1 cellular context compared by ENCODE assay signal in the genomic region with DNA sequence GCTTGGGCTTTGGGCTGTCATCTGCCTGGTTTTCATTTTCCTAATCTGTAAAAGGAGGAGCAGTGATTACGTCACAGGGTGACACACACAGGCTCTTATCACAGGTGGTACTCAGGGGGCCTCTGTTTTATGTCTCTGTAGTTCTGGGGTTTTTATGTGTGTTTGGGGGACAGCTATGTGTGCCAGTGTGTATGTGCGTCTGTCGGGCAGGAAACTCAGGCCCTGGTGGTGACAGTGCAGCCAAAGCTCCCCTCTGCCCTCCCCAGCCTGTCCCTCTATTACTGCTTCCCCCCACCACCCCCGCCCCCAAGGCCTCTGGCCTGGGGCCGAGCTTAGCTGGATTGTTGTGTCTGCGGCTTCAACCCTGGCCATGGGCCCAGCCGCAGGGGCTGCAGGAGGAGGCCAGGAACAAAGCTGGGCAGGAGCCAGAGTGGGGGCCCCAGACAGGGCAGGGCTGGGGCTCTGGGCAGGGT.
TF ChIP-seq lines count a peak whose summit lies in the region.

No MANE protein-coding gene starts in this region.

TF ChIP-seq in HEK293, 187 proteins besides CTCF, POLR2A, EP300 and RAD21 (continued from another document):
- TF ChIP-seq, protein P1, sequence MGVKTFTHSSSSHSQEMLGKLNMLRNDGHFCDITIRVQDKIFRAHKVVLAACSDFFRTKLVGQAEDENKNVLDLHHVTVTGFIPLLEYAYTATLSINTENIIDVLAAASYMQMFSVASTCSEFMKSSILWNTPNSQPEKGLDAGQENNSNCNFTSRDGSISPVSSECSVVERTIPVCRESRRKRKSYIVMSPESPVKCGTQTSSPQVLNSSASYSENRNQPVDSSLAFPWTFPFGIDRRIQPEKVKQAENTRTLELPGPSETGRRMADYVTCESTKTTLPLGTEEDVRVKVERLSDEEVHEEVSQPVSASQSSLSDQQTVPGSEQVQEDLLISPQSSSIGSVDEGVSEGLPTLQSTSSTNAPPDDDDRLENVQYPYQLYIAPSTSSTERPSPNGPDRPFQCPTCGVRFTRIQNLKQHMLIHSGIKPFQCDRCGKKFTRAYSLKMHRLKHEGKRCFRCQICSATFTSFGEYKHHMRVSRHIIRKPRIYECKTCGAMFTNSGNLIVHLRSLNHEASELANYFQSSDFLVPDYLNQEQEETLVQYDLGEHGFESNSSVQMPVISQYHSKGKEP (tag by site-specific recombination; IDR thresholded peaks at IDR 0.05), result no peak
- TF ChIP-seq, protein P2, sequence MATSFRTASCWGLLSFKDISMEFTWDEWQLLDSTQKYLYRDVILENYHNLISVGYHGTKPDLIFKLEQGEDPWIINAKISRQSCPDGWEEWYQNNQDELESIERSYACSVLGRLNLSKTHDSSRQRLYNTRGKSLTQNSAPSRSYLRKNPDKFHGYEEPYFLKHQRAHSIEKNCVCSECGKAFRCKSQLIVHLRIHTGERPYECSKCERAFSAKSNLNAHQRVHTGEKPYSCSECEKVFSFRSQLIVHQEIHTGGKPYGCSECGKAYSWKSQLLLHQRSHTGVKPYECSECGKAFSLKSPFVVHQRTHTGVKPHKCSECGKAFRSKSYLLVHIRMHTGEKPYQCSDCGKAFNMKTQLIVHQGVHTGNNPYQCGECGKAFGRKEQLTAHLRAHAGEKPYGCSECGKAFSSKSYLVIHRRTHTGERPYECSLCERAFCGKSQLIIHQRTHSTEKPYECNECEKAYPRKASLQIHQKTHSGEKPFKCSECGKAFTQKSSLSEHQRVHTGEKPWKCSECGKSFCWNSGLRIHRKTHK (tag by site-specific recombination; IDR thresholded peaks at IDR 0.05), result no peak
- TF ChIP-seq ZNF548 (tag by site-specific recombination; IDR thresholded peaks at IDR 0.05) (no peak), TCF7L2 (IDR thresholded peaks at IDR 0.05; ENCODE audit: borderline replicate concordance, low read depth, low read length) (no peak), ZNF830 (tag by site-specific recombination; IDR thresholded peaks at IDR 0.05; ENCODE audit: low read depth) (no peak), SALL2 (tag by site-specific recombination; IDR thresholded peaks at IDR 0.05; ENCODE audit: borderline replicate concordance) (no peak), MZF1 (tag by site-specific recombination; IDR thresholded peaks at IDR 0.05; ENCODE audit: borderline replicate concordance) (no peak), ZNF48 (tag by site-specific recombination; IDR thresholded peaks at IDR 0.05) (no peak), ZNF248 (tag by site-specific recombination; IDR thresholded peaks at IDR 0.05) (no peak), REPIN1 (tag by site-specific recombination; IDR thresholded peaks at IDR 0.05; ENCODE audit: low read depth) (no peak), HOXA7 (CRISPR knock-in tag; IDR thresholded peaks at IDR 0.05; ENCODE audit: borderline replicate concordance) (no peak), YY1 (tag by site-specific recombination; IDR thresholded peaks at IDR 0.05) (no peak), ZNF133 (tag by site-specific recombination; IDR thresholded peaks at IDR 0.05) (no peak), ZNF391 (tag by site-specific recombination; IDR thresholded peaks at IDR 0.05; ENCODE audit: borderline replicate concordance, low read depth) (no peak), GLI2 (tag by site-specific recombination; IDR thresholded peaks at IDR 0.05; ENCODE audit: borderline replicate concordance, low read depth) (no peak), WT1 (tag by site-specific recombination; IDR thresholded peaks at IDR 0.05) (no peak), FEZF1 (tag by site-specific recombination; IDR thresholded peaks at IDR 0.05) (0 out of 2 replicates have a peak, but pooled peaks have one; percentile 23), HOXC10 (CRISPR knock-in tag; IDR thresholded peaks at IDR 0.05) (no peak), GLI4 (tag by site-specific recombination; IDR thresholded peaks at IDR 0.05) (no peak), ZNF112 (tag by site-specific recombination; IDR thresholded peaks at IDR 0.05) (no peak), ZIC2 (tag by site-specific recombination; IDR thresholded peaks at IDR 0.05) (peak; percentile 46), ZNF354C (tag by site-specific recombination; IDR thresholded peaks at IDR 0.05; ENCODE audit: borderline replicate concordance, low read depth) (no peak), ZNF221 (tag by site-specific recombination; IDR thresholded peaks at IDR 0.05; ENCODE audit: borderline replicate concordance) (no peak), ZNF366 (tag by site-specific recombination; conservative IDR thresholded peaks at IDR 0.05) (peak; percentile 63), SCRT2 (tag by site-specific recombination; IDR thresholded peaks at IDR 0.05) (0 out of 2 replicates have a peak, but pooled peaks have one; percentile 20), ZNF394 (tag by site-specific recombination; IDR thresholded peaks at IDR 0.05; ENCODE audit: borderline replicate concordance) (peak; percentile 37; the same call in 1 of the 2 replicates), ZNF23 (tag by site-specific recombination; IDR thresholded peaks at IDR 0.05; ENCODE audit: borderline replicate concordance) (no peak), ZNF169 (tag by site-specific recombination; IDR thresholded peaks at IDR 0.05) (no peak), ZNF785 (tag by site-specific recombination; IDR thresholded peaks at IDR 0.05) (no peak), ZFP3 (tag by site-specific recombination; IDR thresholded peaks at IDR 0.05; ENCODE audit: low read depth) (no peak)
- TF ChIP-seq, protein P3, sequence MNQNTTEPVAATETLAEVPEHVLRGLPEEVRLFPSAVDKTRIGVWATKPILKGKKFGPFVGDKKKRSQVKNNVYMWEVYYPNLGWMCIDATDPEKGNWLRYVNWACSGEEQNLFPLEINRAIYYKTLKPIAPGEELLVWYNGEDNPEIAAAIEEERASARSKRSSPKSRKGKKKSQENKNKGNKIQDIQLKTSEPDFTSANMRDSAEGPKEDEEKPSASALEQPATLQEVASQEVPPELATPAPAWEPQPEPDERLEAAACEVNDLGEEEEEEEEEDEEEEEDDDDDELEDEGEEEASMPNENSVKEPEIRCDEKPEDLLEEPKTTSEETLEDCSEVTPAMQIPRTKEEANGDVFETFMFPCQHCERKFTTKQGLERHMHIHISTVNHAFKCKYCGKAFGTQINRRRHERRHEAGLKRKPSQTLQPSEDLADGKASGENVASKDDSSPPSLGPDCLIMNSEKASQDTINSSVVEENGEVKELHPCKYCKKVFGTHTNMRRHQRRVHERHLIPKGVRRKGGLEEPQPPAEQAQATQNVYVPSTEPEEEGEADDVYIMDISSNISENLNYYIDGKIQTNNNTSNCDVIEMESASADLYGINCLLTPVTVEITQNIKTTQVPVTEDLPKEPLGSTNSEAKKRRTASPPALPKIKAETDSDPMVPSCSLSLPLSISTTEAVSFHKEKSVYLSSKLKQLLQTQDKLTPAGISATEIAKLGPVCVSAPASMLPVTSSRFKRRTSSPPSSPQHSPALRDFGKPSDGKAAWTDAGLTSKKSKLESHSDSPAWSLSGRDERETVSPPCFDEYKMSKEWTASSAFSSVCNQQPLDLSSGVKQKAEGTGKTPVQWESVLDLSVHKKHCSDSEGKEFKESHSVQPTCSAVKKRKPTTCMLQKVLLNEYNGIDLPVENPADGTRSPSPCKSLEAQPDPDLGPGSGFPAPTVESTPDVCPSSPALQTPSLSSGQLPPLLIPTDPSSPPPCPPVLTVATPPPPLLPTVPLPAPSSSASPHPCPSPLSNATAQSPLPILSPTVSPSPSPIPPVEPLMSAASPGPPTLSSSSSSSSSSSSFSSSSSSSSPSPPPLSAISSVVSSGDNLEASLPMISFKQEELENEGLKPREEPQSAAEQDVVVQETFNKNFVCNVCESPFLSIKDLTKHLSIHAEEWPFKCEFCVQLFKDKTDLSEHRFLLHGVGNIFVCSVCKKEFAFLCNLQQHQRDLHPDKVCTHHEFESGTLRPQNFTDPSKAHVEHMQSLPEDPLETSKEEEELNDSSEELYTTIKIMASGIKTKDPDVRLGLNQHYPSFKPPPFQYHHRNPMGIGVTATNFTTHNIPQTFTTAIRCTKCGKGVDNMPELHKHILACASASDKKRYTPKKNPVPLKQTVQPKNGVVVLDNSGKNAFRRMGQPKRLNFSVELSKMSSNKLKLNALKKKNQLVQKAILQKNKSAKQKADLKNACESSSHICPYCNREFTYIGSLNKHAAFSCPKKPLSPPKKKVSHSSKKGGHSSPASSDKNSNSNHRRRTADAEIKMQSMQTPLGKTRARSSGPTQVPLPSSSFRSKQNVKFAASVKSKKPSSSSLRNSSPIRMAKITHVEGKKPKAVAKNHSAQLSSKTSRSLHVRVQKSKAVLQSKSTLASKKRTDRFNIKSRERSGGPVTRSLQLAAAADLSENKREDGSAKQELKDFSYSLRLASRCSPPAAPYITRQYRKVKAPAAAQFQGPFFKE (tag by site-specific recombination; IDR thresholded peaks at IDR 0.05; ENCODE audit: borderline replicate concordance), result no peak
- TF ChIP-seq, protein P4, sequence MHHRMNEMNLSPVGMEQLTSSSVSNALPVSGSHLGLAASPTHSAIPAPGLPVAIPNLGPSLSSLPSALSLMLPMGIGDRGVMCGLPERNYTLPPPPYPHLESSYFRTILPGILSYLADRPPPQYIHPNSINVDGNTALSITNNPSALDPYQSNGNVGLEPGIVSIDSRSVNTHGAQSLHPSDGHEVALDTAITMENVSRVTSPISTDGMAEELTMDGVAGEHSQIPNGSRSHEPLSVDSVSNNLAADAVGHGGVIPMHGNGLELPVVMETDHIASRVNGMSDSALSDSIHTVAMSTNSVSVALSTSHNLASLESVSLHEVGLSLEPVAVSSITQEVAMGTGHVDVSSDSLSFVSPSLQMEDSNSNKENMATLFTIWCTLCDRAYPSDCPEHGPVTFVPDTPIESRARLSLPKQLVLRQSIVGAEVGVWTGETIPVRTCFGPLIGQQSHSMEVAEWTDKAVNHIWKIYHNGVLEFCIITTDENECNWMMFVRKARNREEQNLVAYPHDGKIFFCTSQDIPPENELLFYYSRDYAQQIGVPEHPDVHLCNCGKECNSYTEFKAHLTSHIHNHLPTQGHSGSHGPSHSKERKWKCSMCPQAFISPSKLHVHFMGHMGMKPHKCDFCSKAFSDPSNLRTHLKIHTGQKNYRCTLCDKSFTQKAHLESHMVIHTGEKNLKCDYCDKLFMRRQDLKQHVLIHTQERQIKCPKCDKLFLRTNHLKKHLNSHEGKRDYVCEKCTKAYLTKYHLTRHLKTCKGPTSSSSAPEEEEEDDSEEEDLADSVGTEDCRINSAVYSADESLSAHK (tag by site-specific recombination; IDR thresholded peaks at IDR 0.05), result no peak
- TF ChIP-seq, protein P5, sequence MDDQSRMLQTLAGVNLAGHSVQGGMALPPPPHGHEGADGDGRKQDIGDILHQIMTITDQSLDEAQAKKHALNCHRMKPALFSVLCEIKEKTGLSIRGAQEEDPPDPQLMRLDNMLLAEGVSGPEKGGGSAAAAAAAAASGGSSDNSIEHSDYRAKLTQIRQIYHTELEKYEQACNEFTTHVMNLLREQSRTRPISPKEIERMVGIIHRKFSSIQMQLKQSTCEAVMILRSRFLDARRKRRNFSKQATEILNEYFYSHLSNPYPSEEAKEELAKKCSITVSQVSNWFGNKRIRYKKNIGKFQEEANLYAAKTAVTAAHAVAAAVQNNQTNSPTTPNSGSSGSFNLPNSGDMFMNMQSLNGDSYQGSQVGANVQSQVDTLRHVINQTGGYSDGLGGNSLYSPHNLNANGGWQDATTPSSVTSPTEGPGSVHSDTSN (CRISPR knock-in tag; IDR thresholded peaks at IDR 0.05), result no peak
- TF ChIP-seq, protein P6, sequence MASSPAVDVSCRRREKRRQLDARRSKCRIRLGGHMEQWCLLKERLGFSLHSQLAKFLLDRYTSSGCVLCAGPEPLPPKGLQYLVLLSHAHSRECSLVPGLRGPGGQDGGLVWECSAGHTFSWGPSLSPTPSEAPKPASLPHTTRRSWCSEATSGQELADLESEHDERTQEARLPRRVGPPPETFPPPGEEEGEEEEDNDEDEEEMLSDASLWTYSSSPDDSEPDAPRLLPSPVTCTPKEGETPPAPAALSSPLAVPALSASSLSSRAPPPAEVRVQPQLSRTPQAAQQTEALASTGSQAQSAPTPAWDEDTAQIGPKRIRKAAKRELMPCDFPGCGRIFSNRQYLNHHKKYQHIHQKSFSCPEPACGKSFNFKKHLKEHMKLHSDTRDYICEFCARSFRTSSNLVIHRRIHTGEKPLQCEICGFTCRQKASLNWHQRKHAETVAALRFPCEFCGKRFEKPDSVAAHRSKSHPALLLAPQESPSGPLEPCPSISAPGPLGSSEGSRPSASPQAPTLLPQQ (tag by site-specific recombination; IDR thresholded peaks at IDR 0.05), result peak; percentile 84
- TF ChIP-seq, protein P7, sequence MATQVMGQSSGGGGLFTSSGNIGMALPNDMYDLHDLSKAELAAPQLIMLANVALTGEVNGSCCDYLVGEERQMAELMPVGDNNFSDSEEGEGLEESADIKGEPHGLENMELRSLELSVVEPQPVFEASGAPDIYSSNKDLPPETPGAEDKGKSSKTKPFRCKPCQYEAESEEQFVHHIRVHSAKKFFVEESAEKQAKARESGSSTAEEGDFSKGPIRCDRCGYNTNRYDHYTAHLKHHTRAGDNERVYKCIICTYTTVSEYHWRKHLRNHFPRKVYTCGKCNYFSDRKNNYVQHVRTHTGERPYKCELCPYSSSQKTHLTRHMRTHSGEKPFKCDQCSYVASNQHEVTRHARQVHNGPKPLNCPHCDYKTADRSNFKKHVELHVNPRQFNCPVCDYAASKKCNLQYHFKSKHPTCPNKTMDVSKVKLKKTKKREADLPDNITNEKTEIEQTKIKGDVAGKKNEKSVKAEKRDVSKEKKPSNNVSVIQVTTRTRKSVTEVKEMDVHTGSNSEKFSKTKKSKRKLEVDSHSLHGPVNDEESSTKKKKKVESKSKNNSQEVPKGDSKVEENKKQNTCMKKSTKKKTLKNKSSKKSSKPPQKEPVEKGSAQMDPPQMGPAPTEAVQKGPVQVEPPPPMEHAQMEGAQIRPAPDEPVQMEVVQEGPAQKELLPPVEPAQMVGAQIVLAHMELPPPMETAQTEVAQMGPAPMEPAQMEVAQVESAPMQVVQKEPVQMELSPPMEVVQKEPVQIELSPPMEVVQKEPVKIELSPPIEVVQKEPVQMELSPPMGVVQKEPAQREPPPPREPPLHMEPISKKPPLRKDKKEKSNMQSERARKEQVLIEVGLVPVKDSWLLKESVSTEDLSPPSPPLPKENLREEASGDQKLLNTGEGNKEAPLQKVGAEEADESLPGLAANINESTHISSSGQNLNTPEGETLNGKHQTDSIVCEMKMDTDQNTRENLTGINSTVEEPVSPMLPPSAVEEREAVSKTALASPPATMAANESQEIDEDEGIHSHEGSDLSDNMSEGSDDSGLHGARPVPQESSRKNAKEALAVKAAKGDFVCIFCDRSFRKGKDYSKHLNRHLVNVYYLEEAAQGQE (tag by site-specific recombination; IDR thresholded peaks at IDR 0.05), result no peak
TF ChIP-seq in HEK293: peak in this region for 25.
